8 cellular contexts compared by ENCODE assay signal in genomic region chr5:137737349-137738256, GRCh38. TPM values are rescaled to one million over a fixed set of nuclear protein-coding genes. Genes with fewer than 3 reads are reported as not detected.
A peak's percentile ranks its signal among the peaks of the same experiment; 100 is the strongest.
DNase-seq lines count a peak whose midpoint lies in the region; ATAC-seq and TF ChIP-seq lines count a peak whose summit lies in the region.

No MANE protein-coding gene starts in this region.

- H3K27ac ChIP-seq in adrenal gland = peak overlapping the region in 1 of 5 donors; percentile 15
- H3K27ac ChIP-seq in lower lobe of right lung = peak overlapping the region; percentile 28
- no peak overlapping the region for H3K27ac ChIP-seq in sigmoid colon

- TF ChIP-seq CTCF in adrenal gland (IDR thresholded peaks at IDR 0.05) = no peak
- TF ChIP-seq CTCF in lower lobe of right lung (IDR thresholded peaks at IDR 0.05) = no peak
- no peak for TF ChIP-seq CTCF in sigmoid colon (IDR thresholded peaks at IDR 0.05)

- H3K27me3 ChIP-seq in adrenal gland (no peaks in the 10 kb centered on the region), lower lobe of right lung (ENCODE audit: low read depth) (no peaks in the 10 kb centered on the region), sigmoid colon (no peaks in the 10 kb centered on the region)

- intact Hi-C loops in adrenal gland (cut with DNase I) = loop anchor here in 1 of 2 donors (5.0 kb wide), 1 partner anchor 75 kb away; no protein-coding TSS in a partner anchor
- intact Hi-C loops in lower lobe of right lung (cut with DNase I) = no loop called here
- intact Hi-C loops in sigmoid colon (cut with DNase I) = no loop called here

- TF ChIP-seq POLR2A in adrenal gland (IDR thresholded peaks at IDR 0.05) (no peak), sigmoid colon (IDR thresholded peaks at IDR 0.05) (no peak)

- peak; percentile 54 for DNase-seq in EH (ENCODE audit: low read depth)
- DNase-seq in M059J (ENCODE audit: low read depth) = peak; percentile 62
- peak in 5 of 7 donors; percentile 33 to 57 (median 43) for DNase-seq in adrenal gland
- DNase-seq in lower lobe of right lung = no peak
- DNase-seq in ACHN = no peak
- DNase-seq in GOT3 (lab: John Stamatoyannopoulos, UW) = no peak
- no peak for DNase-seq in sigmoid colon

- H3K4me3 ChIP-seq in adrenal gland = no peak overlapping the region
- no peak overlapping the region for H3K4me3 ChIP-seq in lower lobe of right lung
- H3K4me3 ChIP-seq in sigmoid colon = no peak overlapping the region

- in situ Hi-C loops in ACHN (cut with HindIII; ENCODE audit: low pct_ligation_motif_present, low pct_unique_long_range_greater_than_20kb, low sequenced_read_pairs) = no loop called here

- H3K9me3 ChIP-seq in adrenal gland (replicated peaks in 1 of 3) (peaks cover 0 to 4% (median 0%) of the 10 kb centered on the region in 3 donors), lower lobe of right lung (no peaks in the 10 kb centered on the region), sigmoid colon (no peaks in the 10 kb centered on the region)

- H3K4me1 ChIP-seq in adrenal gland (replicated peaks in 1 of 2) = peaks cover 0 to 50% of the 10 kb centered on the region in 2 donors
- H3K4me1 ChIP-seq in lower lobe of right lung = peaks cover 30% of the 10 kb centered on the region
- peaks cover 0 to 19% (median 12%) of the 10 kb centered on the region in 4 donors for H3K4me1 ChIP-seq in sigmoid colon

- ATAC-seq in lower lobe of right lung (peak; percentile 38 to 61), HG03097 (IDR thresholded peaks at IDR 0.05; ENCODE audit: low FRiP score, unreplicated experiment) (no peak)

- H3K36me3 ChIP-seq in adrenal gland (replicated peaks in 1 of 2) (no peaks in the 10 kb centered on the region), lower lobe of right lung (no peaks in the 10 kb centered on the region), sigmoid colon (no peaks in the 10 kb centered on the region)

- TF ChIP-seq EP300 in sigmoid colon (IDR thresholded peaks at IDR 0.05) = no peak

- WGBS in adrenal gland, 4 donors = 53 to 61% (median 59%) methylated on average over 5 of the region's 5 CpGs
- WGBS in sigmoid colon, 2 donors = 26 to 29% methylated on average over 5 of the region's 5 CpGs

RNA-seq across cellular contexts. Expression of gene KLHL3, which starts 1.7 kb away (rescaled TPM):
- 0.74 and 2.2 TPM in 2 replicates for total RNA-seq in M059J (2014; rRNA removed; shearing (Covaris generic))
- total RNA-seq in adrenal gland (10 to 100 TPM in 7 of 8 donors, 1 to 10 TPM in 1; 7.5 to 28.6 (median 14.4) TPM), lower lobe of right lung (6.7 TPM), sigmoid colon (1 to 10 TPM; 2.7 to 5.5 (median 4.1) TPM)
- polyA plus RNA-seq in adrenal gland (10 to 100 TPM in 1 of 3 donors, 1 to 10 TPM in 2; 3.1 to 13.8 (median 8.7) TPM), sigmoid colon (1 to 10 TPM in 1 of 3 donors, under 1 TPM in 1, not detected in 1; 0.23 to 3.0 TPM)

RNA-seq across cellular contexts. Expression of gene HNRNPA0, which starts 16.6 kb away (rescaled TPM):
- total RNA-seq in M059J (2014; rRNA removed; shearing (Covaris generic)) = 5.8 and 9.7 TPM in 2 replicates
- total RNA-seq in adrenal gland (10 to 100 TPM in 7 of 8 donors, 1 to 10 TPM in 1; 8.9 to 45.5 (median 21.8) TPM), lower lobe of right lung (21.7 TPM), sigmoid colon (10 to 100 TPM; 10.0 to 12.2 (median 10.9) TPM)
- polyA plus RNA-seq in adrenal gland (10 to 100 TPM; 16.9 to 19.8 (median 19.1) TPM), sigmoid colon (10 to 100 TPM; 19.2 to 34.0 (median 20.4) TPM)

Comparison
In these comparisons a context has a peak if more than half of its experiments do, and no peak if none do; other contexts are left out.
1. DNase-seq: peak in EH (single experiment), M059J (single experiment) and adrenal gland (5 of 7); none in lower lobe of right lung (single experiment), ACHN (single experiment), GOT3 (single experiment) and sigmoid colon (single experiment).